Comparison of ENCODE assay signal across 8 cellular contexts in genomic region chr10:50417486-50417905, GRCh38.
A peak's percentile ranks its signal among the peaks of the same experiment; 100 is the strongest.
DNase-seq lines count a peak whose midpoint lies in the region; ATAC-seq and TF ChIP-seq lines count a peak whose summit lies in the region.

No MANE protein-coding gene starts in this region.

- TF ChIP-seq CTCF in heart left ventricle (IDR thresholded peaks at IDR 0.05) (no peak), psoas muscle (IDR thresholded peaks at IDR 0.05) (no peak)

- peak overlapping the region; percentile 50 to 88 (median 75) for H3K4me3 ChIP-seq in heart left ventricle
- H3K4me3 ChIP-seq in psoas muscle, result peak overlapping the region; percentile 83

- H3K27ac Mint-ChIP-seq in activated CD4-positive, alpha-beta memory T cell treated with anti-CD3 and anti-CD28 coated beads, Interleukin-2, amount 10 ng/mL, durations not matched to agents 7 days and 5 days, result peak overlapping the region; percentile 76

- peak; percentile 35 for DNase-seq in EL
- DNase-seq in activated CD4-positive, alpha-beta memory T cell treated with anti-CD3 and anti-CD28 coated beads, Interleukin-2, amount 10 ng/mL, durations not matched to agents 7 days and 5 days, result peak; percentile 20
- no peak for DNase-seq in heart left ventricle
- no peak for DNase-seq in psoas muscle
- DNase-seq in NCI-H510A (lab: John Stamatoyannopoulos, UW), result no peak
- no peak for DNase-seq in activated CD8-positive, alpha-beta memory T cell treated with anti-CD3 and anti-CD28 coated beads, Interleukin-2, amount 50 U/mL, for 4 hours

- H3K27me3 Mint-ChIP-seq in activated CD4-positive, alpha-beta memory T cell treated with anti-CD3 and anti-CD28 coated beads, Interleukin-2, amount 10 ng/mL, durations not matched to agents 7 days and 5 days, result no peaks in the 10 kb centered on the region

- ATAC-seq in HG02970 (IDR thresholded peaks at IDR 0.05; ENCODE audit: low FRiP score, unreplicated experiment) (peak; percentile 8), heart left ventricle (peak in 1 of 4 donors; percentile 13), psoas muscle (peak in 3 of 4 donors; percentile 15 to 28 (median 21)), HG02884 (IDR thresholded peaks at IDR 0.05; ENCODE audit: unreplicated experiment) (no peak)

- TF ChIP-seq POLR2A in heart left ventricle (IDR thresholded peaks at IDR 0.05), result no peak

- CTCF ChIA-PET in activated CD4-positive, alpha-beta memory T cell treated with anti-CD3 and anti-CD28 coated beads, Interleukin-2, amount 10 ng/mL, durations not matched to agents 7 days and 5 days (lab: Charles Lee), result interaction anchor here (1.0 to 3.5 kb wide), 9 partner anchors 10 to 204 kb away, joined by 3 to 13 read pairs (median 5); no protein-coding TSS in a partner anchor

- H3K27ac ChIP-seq in heart left ventricle (peak overlapping the region; percentile 54 to 91 (median 76)), psoas muscle (peak overlapping the region; percentile 79)

- peaks cover 9% of the 10 kb centered on the region for H3K36me3 Mint-ChIP-seq in activated CD4-positive, alpha-beta memory T cell treated with anti-CD3 and anti-CD28 coated beads, Interleukin-2, amount 10 ng/mL, durations not matched to agents 7 days and 5 days (ENCODE audit: low read depth)

- no peaks in the 10 kb centered on the region for H3K9me3 ChIP-seq in heart left ventricle
- H3K9me3 ChIP-seq in psoas muscle, result no peaks in the 10 kb centered on the region

- H3K4me1 Mint-ChIP-seq in activated CD4-positive, alpha-beta memory T cell treated with anti-CD3 and anti-CD28 coated beads, Interleukin-2, amount 10 ng/mL, durations not matched to agents 7 days and 5 days, result peaks cover 73% of the 10 kb centered on the region

- H3K4me1 ChIP-seq in heart left ventricle, result peaks cover 0 to 86% (median 10%) of the 10 kb centered on the region in 12 donors
- peaks cover 29% of the 10 kb centered on the region for H3K4me1 ChIP-seq in psoas muscle

- POLR2A ChIA-PET in activated CD4-positive, alpha-beta memory T cell treated with anti-CD3 and anti-CD28 coated beads, Interleukin-2, amount 10 ng/mL, durations not matched to agents 7 days and 5 days (lab: Charles Lee), result interaction anchor here (0.6 to 4.7 kb wide), 16 partner anchors 10 to 219 kb away, joined by 3 to 52 read pairs (median 6); partner anchors contain the start of gene SGMS1

- H3K27me3 ChIP-seq in heart left ventricle (no peaks in the 10 kb centered on the region), psoas muscle (ENCODE audit: insufficient read depth in 3 of 3, low read length in 2 of 3) (no peaks in the 10 kb centered on the region)

- H3K4me3 Mint-ChIP-seq in activated CD4-positive, alpha-beta memory T cell treated with anti-CD3 and anti-CD28 coated beads, Interleukin-2, amount 10 ng/mL, durations not matched to agents 7 days and 5 days, result peak overlapping the region; percentile 89

- 33 to 51% (median 39%) methylated on average over 6 of the region's 6 CpGs for whole genome bisulfite sequencing in heart left ventricle, 4 donors
- WGBS in psoas muscle, 3 donors, result 13 to 21% (median 16%) methylated on average over 6 of the region's 6 CpGs

- H3K36me3 ChIP-seq in heart left ventricle (no peaks in the 10 kb centered on the region), psoas muscle (ENCODE audit: insufficient read depth in 1 of 2, low read depth in 1 of 2) (no peaks in the 10 kb centered on the region)

- intact Hi-C loops in heart left ventricle (cut with DNase I), result loop anchor here in 6 of 10 donors (2.0 to 5.0 kb wide), 6 partner anchors 45 to 207 kb away; partner anchors contain the start of gene SGMS1 (in 3 of the 6)
- intact Hi-C loops in psoas muscle (cut with DNase I), result loop anchor here (5.0 to 10.0 kb wide), 3 partner anchors 80 to 207 kb away; partner anchors contain the start of gene SGMS1 (in 1 of the 2)

- no peaks in the 10 kb centered on the region for H3K9me3 Mint-ChIP-seq in activated CD4-positive, alpha-beta memory T cell treated with anti-CD3 and anti-CD28 coated beads, Interleukin-2, amount 10 ng/mL, durations not matched to agents 7 days and 5 days

Comparison
In these comparisons a context has a peak if more than half of its experiments do, and no peak if none do; other contexts are left out.
1. DNase-seq: peak in EL (single experiment) and activated CD4-positive, alpha-beta memory T cell treated with anti-CD3 and anti-CD28 coated beads, Interleukin-2, amount 10 ng/mL, durations not matched to agents 7 days and 5 days (single experiment); none in heart left ventricle (0 of 5), psoas muscle (0 of 2), NCI-H510A (single experiment) and activated CD8-positive, alpha-beta memory T cell treated with anti-CD3 and anti-CD28 coated beads, Interleukin-2, amount 50 U/mL, for 4 hours (single experiment).